1 cellular context compared by ENCODE assay signal in the genomic region with DNA sequence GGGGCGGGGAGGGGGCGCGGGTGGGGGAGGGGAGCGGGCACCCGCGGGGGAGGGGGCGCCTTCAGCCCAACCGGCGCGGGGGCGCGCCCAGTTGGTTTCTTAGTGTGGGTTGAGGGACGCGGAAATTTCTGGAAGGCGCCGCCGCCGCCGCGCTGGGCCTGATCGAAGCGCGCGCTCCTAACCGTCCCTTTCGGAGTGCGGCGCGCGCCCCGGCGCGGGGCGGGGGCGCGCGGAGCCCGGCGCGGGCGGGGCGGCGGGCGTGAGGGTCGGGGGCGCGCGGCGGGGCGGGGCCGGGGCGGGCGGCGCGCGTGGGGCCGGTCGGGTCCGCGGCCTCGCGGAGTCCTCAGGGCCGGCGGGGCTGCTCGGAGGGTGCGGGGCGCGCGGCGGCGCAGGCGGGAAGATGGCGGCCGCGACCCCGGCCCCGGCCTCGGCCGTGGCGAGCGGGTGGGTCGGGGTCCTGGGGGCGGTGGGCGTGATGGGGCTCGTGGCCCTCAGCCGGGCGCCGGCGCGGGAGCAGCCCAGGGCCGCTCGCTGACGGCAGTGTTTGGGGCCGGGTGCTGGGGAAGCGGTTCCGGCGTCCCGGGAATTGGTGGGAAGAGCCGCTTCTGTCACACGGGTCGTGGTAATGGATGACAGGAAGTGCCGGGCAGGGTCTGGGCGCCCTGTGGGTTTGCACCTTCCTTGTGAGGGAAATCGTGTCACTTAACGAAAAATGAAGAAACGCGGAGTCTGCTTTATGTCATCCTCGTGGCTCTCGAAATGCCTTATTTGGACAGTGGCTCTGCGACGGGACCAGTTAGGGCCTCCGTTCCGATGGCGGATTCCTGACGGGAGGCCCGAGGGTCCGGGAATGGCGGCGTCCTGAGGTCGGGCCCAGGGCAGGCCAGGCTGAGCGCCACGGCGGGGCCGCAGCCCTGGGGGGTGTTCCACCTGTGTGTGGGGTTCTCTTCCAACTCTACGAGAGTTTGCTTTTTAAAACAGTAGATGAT.
A peak's percentile ranks its signal among the peaks of the same experiment; 100 is the strongest.
TF ChIP-seq lines count a peak whose summit lies in the region.

No MANE protein-coding gene starts in this region.

TF ChIP-seq in K562, 482 proteins besides CTCF, POLR2A, EP300 and RAD21 (continued from another document and continues in another):
- TF ChIP-seq, protein P1, sequence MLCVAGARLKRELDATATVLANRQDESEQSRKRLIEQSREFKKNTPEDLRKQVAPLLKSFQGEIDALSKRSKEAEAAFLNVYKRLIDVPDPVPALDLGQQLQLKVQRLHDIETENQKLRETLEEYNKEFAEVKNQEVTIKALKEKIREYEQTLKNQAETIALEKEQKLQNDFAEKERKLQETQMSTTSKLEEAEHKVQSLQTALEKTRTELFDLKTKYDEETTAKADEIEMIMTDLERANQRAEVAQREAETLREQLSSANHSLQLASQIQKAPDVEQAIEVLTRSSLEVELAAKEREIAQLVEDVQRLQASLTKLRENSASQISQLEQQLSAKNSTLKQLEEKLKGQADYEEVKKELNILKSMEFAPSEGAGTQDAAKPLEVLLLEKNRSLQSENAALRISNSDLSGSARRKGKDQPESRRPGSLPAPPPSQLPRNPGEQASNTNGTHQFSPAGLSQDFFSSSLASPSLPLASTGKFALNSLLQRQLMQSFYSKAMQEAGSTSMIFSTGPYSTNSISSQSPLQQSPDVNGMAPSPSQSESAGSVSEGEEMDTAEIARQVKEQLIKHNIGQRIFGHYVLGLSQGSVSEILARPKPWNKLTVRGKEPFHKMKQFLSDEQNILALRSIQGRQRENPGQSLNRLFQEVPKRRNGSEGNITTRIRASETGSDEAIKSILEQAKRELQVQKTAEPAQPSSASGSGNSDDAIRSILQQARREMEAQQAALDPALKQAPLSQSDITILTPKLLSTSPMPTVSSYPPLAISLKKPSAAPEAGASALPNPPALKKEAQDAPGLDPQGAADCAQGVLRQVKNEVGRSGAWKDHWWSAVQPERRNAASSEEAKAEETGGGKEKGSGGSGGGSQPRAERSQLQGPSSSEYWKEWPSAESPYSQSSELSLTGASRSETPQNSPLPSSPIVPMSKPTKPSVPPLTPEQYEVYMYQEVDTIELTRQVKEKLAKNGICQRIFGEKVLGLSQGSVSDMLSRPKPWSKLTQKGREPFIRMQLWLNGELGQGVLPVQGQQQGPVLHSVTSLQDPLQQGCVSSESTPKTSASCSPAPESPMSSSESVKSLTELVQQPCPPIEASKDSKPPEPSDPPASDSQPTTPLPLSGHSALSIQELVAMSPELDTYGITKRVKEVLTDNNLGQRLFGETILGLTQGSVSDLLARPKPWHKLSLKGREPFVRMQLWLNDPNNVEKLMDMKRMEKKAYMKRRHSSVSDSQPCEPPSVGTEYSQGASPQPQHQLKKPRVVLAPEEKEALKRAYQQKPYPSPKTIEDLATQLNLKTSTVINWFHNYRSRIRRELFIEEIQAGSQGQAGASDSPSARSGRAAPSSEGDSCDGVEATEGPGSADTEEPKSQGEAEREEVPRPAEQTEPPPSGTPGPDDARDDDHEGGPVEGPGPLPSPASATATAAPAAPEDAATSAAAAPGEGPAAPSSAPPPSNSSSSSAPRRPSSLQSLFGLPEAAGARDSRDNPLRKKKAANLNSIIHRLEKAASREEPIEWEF (CRISPR knock-in tag; IDR thresholded peaks at IDR 0.05), result no peak
- TF ChIP-seq SUPT5H (IDR thresholded peaks at IDR 0.05) (peak; percentile 58), ZNF12 (CRISPR knock-in tag; IDR thresholded peaks at IDR 0.05) (peak; percentile 48; the same call in 1 of the 2 replicates), HLTF (IDR thresholded peaks at IDR 0.05) (no peak), CCAR2 (IDR thresholded peaks at IDR 0.05; ENCODE audit: low read depth, low read length) (no peak), MBD2 (IDR thresholded peaks at IDR 0.05; ENCODE audit: borderline replicate concordance, low read depth) (no peak), FOXK2 (conservative IDR thresholded peaks at IDR 0.05 in 1 of 2, IDR thresholded peaks at IDR 0.05 in 1 of 2; ENCODE audit: low read depth in 2 of 2) (no peak), CHD1 (IDR thresholded peaks at IDR 0.05; ENCODE audit: low read length) (peak; percentile 83), KLF13 (tag; IDR thresholded peaks at IDR 0.05; ENCODE audit: borderline replicate concordance, low read depth) (no peak), POLR3G (IDR thresholded peaks at IDR 0.05; ENCODE audit: extremely low read depth, insufficient read length, insufficient replicate concordance) (no peak), DACH1 (IDR thresholded peaks at IDR 0.05; ENCODE audit: partially characterized antibody) (no peak), KDM1A (IDR thresholded peaks at IDR 0.05) (no peak), DIDO1 (tag; IDR thresholded peaks at IDR 0.05; ENCODE audit: low read depth) (no peak), LCOR (CRISPR knock-in tag; IDR thresholded peaks at IDR 0.05) (0 out of 2 replicates have a peak, but pooled peaks have one; percentile 4), ZKSCAN1 (IDR thresholded peaks at IDR 0.05; ENCODE audit: low read depth, low read length) (no peak), NCOA4 (IDR thresholded peaks at IDR 0.05; ENCODE audit: partially characterized antibody) (no peak), NR2C2 (CRISPR knock-in tag; IDR thresholded peaks at IDR 0.05) (no peak), NR2C2 (tag; IDR thresholded peaks at IDR 0.05) (peak; percentile 34; the same call in 1 of the 2 replicates), ZNF408 (CRISPR knock-in tag; IDR thresholded peaks at IDR 0.05; ENCODE audit: low read depth) (no peak), KDM2B (CRISPR knock-in tag; IDR thresholded peaks at IDR 0.05) (no peak), MEF2D (tag; conservative IDR thresholded peaks at IDR 0.05; ENCODE audit: low read depth) (no peak), NFYB (IDR thresholded peaks at IDR 0.05; ENCODE audit: extremely low read depth, insufficient read length) (no peak), CBX5 (IDR thresholded peaks at IDR 0.05; ENCODE audit: borderline replicate concordance, low read depth) (no peak), ZNF696 (CRISPR knock-in tag; conservative IDR thresholded peaks at IDR 0.05) (no peak), IRF2 (CRISPR knock-in tag; IDR thresholded peaks at IDR 0.05) (no peak), ZNF384 (IDR thresholded peaks at IDR 0.05; ENCODE audit: low read depth, low read length) (no peak), SREBF1 (IDR thresholded peaks at IDR 0.05; ENCODE audit: borderline replicate concordance, low read depth, low read length) (no peak), PRMT5 (CRISPR knock-in tag; IDR thresholded peaks at IDR 0.05) (no peak), SLC30A9 (CRISPR knock-in tag; IDR thresholded peaks at IDR 0.05) (no peak), CXXC5 (CRISPR knock-in tag; IDR thresholded peaks at IDR 0.05) (peak; percentile 51; the same call in 1 of the 2 replicates), NFIX (CRISPR knock-in tag; IDR thresholded peaks at IDR 0.05; ENCODE audit: low read depth) (no peak), ETV5 (CRISPR knock-in tag; IDR thresholded peaks at IDR 0.05; ENCODE audit: low read depth) (peak; percentile 63), RBM15 (IDR thresholded peaks at IDR 0.05; ENCODE audit: insufficient read depth, low read length) (no peak), ZNF695 (CRISPR knock-in tag; IDR thresholded peaks at IDR 0.05) (no peak), HNRNPK (IDR thresholded peaks at IDR 0.05; ENCODE audit: low read depth, low read length, poor library complexity, severe bottlenecking) (peak; percentile 17)
- TF ChIP-seq, protein P2, sequence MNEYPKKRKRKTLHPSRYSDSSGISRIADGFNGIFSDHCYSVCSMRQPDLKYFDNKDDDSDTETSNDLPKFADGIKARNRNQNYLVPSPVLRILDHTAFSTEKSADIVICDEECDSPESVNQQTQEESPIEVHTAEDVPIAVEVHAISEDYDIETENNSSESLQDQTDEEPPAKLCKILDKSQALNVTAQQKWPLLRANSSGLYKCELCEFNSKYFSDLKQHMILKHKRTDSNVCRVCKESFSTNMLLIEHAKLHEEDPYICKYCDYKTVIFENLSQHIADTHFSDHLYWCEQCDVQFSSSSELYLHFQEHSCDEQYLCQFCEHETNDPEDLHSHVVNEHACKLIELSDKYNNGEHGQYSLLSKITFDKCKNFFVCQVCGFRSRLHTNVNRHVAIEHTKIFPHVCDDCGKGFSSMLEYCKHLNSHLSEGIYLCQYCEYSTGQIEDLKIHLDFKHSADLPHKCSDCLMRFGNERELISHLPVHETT (CRISPR knock-in tag; conservative IDR thresholded peaks at IDR 0.05 in 1 of 2, IDR thresholded peaks at IDR 0.05 in 1 of 2), result peak in 1 of 2 experiments; percentile 95; a peak in 2 of 4 replicates
- TF ChIP-seq, protein P3, sequence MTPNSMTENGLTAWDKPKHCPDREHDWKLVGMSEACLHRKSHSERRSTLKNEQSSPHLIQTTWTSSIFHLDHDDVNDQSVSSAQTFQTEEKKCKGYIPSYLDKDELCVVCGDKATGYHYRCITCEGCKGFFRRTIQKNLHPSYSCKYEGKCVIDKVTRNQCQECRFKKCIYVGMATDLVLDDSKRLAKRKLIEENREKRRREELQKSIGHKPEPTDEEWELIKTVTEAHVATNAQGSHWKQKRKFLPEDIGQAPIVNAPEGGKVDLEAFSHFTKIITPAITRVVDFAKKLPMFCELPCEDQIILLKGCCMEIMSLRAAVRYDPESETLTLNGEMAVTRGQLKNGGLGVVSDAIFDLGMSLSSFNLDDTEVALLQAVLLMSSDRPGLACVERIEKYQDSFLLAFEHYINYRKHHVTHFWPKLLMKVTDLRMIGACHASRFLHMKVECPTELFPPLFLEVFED (CRISPR knock-in tag; conservative IDR thresholded peaks at IDR 0.05), result 0 out of 2 replicates have a peak, but pooled peaks have one; percentile 43
- TF ChIP-seq, protein P4, sequence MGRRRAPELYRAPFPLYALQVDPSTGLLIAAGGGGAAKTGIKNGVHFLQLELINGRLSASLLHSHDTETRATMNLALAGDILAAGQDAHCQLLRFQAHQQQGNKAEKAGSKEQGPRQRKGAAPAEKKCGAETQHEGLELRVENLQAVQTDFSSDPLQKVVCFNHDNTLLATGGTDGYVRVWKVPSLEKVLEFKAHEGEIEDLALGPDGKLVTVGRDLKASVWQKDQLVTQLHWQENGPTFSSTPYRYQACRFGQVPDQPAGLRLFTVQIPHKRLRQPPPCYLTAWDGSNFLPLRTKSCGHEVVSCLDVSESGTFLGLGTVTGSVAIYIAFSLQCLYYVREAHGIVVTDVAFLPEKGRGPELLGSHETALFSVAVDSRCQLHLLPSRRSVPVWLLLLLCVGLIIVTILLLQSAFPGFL (CRISPR knock-in tag; IDR thresholded peaks at IDR 0.05), result no peak
- TF ChIP-seq, protein P5, sequence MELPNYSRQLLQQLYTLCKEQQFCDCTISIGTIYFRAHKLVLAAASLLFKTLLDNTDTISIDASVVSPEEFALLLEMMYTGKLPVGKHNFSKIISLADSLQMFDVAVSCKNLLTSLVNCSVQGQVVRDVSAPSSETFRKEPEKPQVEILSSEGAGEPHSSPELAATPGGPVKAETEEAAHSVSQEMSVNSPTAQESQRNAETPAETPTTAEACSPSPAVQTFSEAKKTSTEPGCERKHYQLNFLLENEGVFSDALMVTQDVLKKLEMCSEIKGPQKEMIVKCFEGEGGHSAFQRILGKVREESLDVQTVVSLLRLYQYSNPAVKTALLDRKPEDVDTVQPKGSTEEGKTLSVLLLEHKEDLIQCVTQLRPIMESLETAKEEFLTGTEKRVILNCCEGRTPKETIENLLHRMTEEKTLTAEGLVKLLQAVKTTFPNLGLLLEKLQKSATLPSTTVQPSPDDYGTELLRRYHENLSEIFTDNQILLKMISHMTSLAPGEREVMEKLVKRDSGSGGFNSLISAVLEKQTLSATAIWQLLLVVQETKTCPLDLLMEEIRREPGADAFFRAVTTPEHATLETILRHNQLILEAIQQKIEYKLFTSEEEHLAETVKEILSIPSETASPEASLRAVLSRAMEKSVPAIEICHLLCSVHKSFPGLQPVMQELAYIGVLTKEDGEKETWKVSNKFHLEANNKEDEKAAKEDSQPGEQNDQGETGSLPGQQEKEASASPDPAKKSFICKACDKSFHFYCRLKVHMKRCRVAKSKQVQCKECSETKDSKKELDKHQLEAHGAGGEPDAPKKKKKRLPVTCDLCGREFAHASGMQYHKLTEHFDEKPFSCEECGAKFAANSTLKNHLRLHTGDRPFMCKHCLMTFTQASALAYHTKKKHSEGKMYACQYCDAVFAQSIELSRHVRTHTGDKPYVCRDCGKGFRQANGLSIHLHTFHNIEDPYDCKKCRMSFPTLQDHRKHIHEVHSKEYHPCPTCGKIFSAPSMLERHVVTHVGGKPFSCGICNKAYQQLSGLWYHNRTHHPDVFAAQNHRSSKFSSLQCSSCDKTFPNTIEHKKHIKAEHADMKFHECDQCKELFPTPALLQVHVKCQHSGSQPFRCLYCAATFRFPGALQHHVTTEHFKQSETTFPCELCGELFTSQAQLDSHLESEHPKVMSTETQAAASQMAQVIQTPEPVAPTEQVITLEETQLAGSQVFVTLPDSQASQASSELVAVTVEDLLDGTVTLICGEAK (IDR thresholded peaks at IDR 0.05), result peak; percentile 52
- TF ChIP-seq, protein P5 (CRISPR knock-in tag; IDR thresholded peaks at IDR 0.05), result no peak
- TF ChIP-seq, protein P6, sequence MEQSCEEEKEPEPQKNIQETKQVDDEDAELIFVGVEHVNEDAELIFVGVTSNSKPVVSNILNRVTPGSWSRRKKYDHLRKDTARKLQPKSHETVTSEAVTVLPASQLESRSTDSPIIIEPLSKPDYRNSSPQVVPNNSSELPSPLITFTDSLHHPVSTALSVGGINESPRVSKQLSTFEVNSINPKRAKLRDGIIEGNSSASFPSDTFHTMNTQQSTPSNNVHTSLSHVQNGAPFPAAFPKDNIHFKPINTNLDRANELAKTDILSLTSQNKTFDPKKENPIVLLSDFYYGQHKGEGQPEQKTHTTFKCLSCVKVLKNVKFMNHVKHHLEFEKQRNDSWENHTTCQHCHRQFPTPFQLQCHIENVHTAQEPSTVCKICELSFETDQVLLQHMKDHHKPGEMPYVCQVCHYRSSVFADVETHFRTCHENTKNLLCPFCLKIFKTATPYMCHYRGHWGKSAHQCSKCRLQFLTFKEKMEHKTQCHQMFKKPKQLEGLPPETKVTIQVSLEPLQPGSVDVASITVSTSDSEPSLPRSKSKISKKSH (CRISPR knock-in tag; IDR thresholded peaks at IDR 0.05), result no peak
